ENCODE assay signal across 12 cellular contexts in genomic region chr1:25468037-25468436, GRCh38. TPM values are rescaled to one million over a fixed set of nuclear protein-coding genes. Genes with fewer than 3 reads are reported as not detected.
A peak's percentile ranks its signal among the peaks of the same experiment; 100 is the strongest.
DNase-seq lines count a peak whose midpoint lies in the region; ATAC-seq lines count a peak whose summit lies in the region.
"Had no signal": no experiment of that assay in that cellular context is flagged by ENCODE, and none has a peak within 500 bp of the region (broad histone marks: within the 10 kb centered on the region; RNA-seq: fewer than 3 reads in every experiment).

No MANE protein-coding gene starts in this region.

- intact Hi-C loops in left ventricle myocardium superior (cut with micrococcal nuclease): no loop called here

- peaks cover 16% of the 10 kb centered on the region for H3K36me3 Mint-ChIP-seq in stimulated activated naive CD8-positive, alpha-beta T cell treated with anti-CD3 and anti-CD28 coated beads, Interleukin-15, Interleukin-2, amounts not matched to agents 100 ng/mL and 50 ng/mL, for 24 hours (ENCODE audit: low read depth)
- peaks cover 31% of the 10 kb centered on the region for H3K36me3 Mint-ChIP-seq in activated naive CD8-positive, alpha-beta T cell treated with anti-CD3 and anti-CD28 coated beads, Interleukin-2, amount 10 ng/mL, durations not matched to agents 7 days and 5 days

- peak overlapping the region; percentile 21 for H3K27ac Mint-ChIP-seq in stimulated activated naive CD8-positive, alpha-beta T cell treated with anti-CD3 and anti-CD28 coated beads, Interleukin-15, Interleukin-2, amounts not matched to agents 100 ng/mL and 50 ng/mL, for 24 hours
- peak overlapping the region; percentile 38 for H3K27ac Mint-ChIP-seq in activated naive CD8-positive, alpha-beta T cell treated with anti-CD3 and anti-CD28 coated beads, Interleukin-2, amount 10 ng/mL, durations not matched to agents 7 days and 5 days
- H3K27ac Mint-ChIP-seq: stimulated activated memory B cell treated with anti-CD40 and anti-IgM and Interleukin-4, amounts not matched to agents 10 μg/mL and 1 μg/mL and 100 μg/mL, for 72 hours had no signal

- no peak for DNase-seq in stimulated activated naive CD8-positive, alpha-beta T cell treated with anti-CD3 and anti-CD28 coated beads, Interleukin-15, Interleukin-2, amounts not matched to agents 100 U/mL and 50 U/mL, for 24 hours
- DNase-seq in activated naive CD8-positive, alpha-beta T cell treated with anti-CD3 and anti-CD28 coated beads, Interleukin-2, amount 10 ng/mL, durations not matched to agents 7 days and 5 days: no peak
- DNase-seq in left ventricle myocardium superior: no peak
- no peak for DNase-seq in HK-2 (ENCODE audit: unreplicated experiment)
- DNase-seq in NK-92 (lab: John Stamatoyannopoulos, UW; ENCODE audit: unreplicated experiment): no peak
- no peak for DNase-seq in kidney tubule cell (ENCODE audit: low spot score)
- DNase-seq: esophagus squamous epithelium had no signal

- no peak for ATAC-seq in stimulated activated naive CD8-positive, alpha-beta T cell treated with anti-CD3 and anti-CD28 coated beads, Interleukin-15, Interleukin-2, amounts not matched to agents 100 U/mL and 50 U/mL, for 24 hours
- no peak for ATAC-seq in activated naive CD8-positive, alpha-beta T cell treated with anti-CD3 and anti-CD28 coated beads, Interleukin-2, amount 10 ng/mL, durations not matched to agents 7 days and 5 days (ENCODE audit: low read depth)
- ATAC-seq in left ventricle myocardium superior: peak; percentile 92
- ATAC-seq in GM19395 (IDR thresholded peaks at IDR 0.05; ENCODE audit: unreplicated experiment): no peak
- ATAC-seq: stimulated activated memory B cell treated with anti-CD40 and anti-IgM and Interleukin-4, amounts not matched to agents 10 μg/mL and 1 μg/mL and 100 μg/mL, for 72 hours had no signal

- peaks cover 47% of the 10 kb centered on the region for H3K4me1 Mint-ChIP-seq in stimulated activated naive CD8-positive, alpha-beta T cell treated with anti-CD3 and anti-CD28 coated beads, Interleukin-15, Interleukin-2, amounts not matched to agents 100 ng/mL and 50 ng/mL, for 24 hours (ENCODE audit: low read depth)
- peaks cover 25% of the 10 kb centered on the region for H3K4me1 Mint-ChIP-seq in activated naive CD8-positive, alpha-beta T cell treated with anti-CD3 and anti-CD28 coated beads, Interleukin-2, amount 10 ng/mL, durations not matched to agents 7 days and 5 days

- no peaks in the 10 kb centered on the region for H3K27me3 Mint-ChIP-seq in stimulated activated naive CD8-positive, alpha-beta T cell treated with anti-CD3 and anti-CD28 coated beads, Interleukin-15, Interleukin-2, amounts not matched to agents 100 ng/mL and 50 ng/mL, for 24 hours
- no peaks in the 10 kb centered on the region for H3K27me3 Mint-ChIP-seq in activated naive CD8-positive, alpha-beta T cell treated with anti-CD3 and anti-CD28 coated beads, Interleukin-2, amount 10 ng/mL, durations not matched to agents 7 days and 5 days
- H3K27me3 Mint-ChIP-seq: stimulated activated memory B cell treated with anti-CD40 and anti-IgM and Interleukin-4, amounts not matched to agents 10 μg/mL and 1 μg/mL and 100 μg/mL, for 72 hours had no signal

- POLR2A ChIA-PET in activated naive CD8-positive, alpha-beta T cell treated with anti-CD3 and anti-CD28 coated beads, Interleukin-2, amount 10 ng/mL, durations not matched to agents 7 days and 5 days (lab: Charles Lee): interaction anchor here (0.6 kb wide), 1 partner anchor 220 kb away, joined by 3 read pairs; no protein-coding TSS in a partner anchor

- no peaks in the 10 kb centered on the region for H3K9me3 Mint-ChIP-seq in stimulated activated naive CD8-positive, alpha-beta T cell treated with anti-CD3 and anti-CD28 coated beads, Interleukin-15, Interleukin-2, amounts not matched to agents 100 ng/mL and 50 ng/mL, for 24 hours
- H3K9me3 Mint-ChIP-seq in activated naive CD8-positive, alpha-beta T cell treated with anti-CD3 and anti-CD28 coated beads, Interleukin-2, amount 10 ng/mL, durations not matched to agents 7 days and 5 days: no peaks in the 10 kb centered on the region
- H3K9me3 Mint-ChIP-seq: activated T-helper 2 cell treated with anti-CD3 and anti-CD28 coated beads, Interferon-gamma antibody, Interleukin-2, Interleukin-4, amounts not matched to agents 10 μg/mL and 5 μg/mL and 100 μg/mL, durations not matched to agents 14 hours and 24 hours and 36 hours; stimulated activated memory B cell treated with anti-CD40 and anti-IgM and Interleukin-4, amounts not matched to agents 10 μg/mL and 1 μg/mL and 100 μg/mL, for 72 hours had no signal

- H3K4me3 Mint-ChIP-seq in stimulated activated naive CD8-positive, alpha-beta T cell treated with anti-CD3 and anti-CD28 coated beads, Interleukin-15, Interleukin-2, amounts not matched to agents 100 ng/mL and 50 ng/mL, for 24 hours: no peak overlapping the region
- peak overlapping the region; percentile 6 for H3K4me3 Mint-ChIP-seq in activated naive CD8-positive, alpha-beta T cell treated with anti-CD3 and anti-CD28 coated beads, Interleukin-2, amount 10 ng/mL, durations not matched to agents 7 days and 5 days
- H3K4me3 Mint-ChIP-seq: stimulated activated memory B cell treated with anti-CD40 and anti-IgM and Interleukin-4, amounts not matched to agents 10 μg/mL and 1 μg/mL and 100 μg/mL, for 72 hours had no signal

RNA-seq across cellular contexts. Expression of gene MACO1, which starts 37.3 kb away (rescaled TPM):
- 10 to 100 TPM; 20.6 to 21.1 TPM for total RNA-seq in activated naive CD8-positive, alpha-beta T cell treated with anti-CD3 and anti-CD28 coated beads, Interleukin-2, amount 10 ng/mL, durations not matched to agents 7 days and 5 days
- 15.6 TPM for total RNA-seq in left ventricle myocardium superior

RNA-seq across cellular contexts. Expression of gene RHCE, which starts 47.4 kb away (rescaled TPM):
- under 1 TPM; 0.17 to 0.25 TPM for total RNA-seq in activated naive CD8-positive, alpha-beta T cell treated with anti-CD3 and anti-CD28 coated beads, Interleukin-2, amount 10 ng/mL, durations not matched to agents 7 days and 5 days
- total RNA-seq in left ventricle myocardium superior: 1.0 TPM
- total RNA-seq: NCI-H460 had no signal
